In genomic region chr10:131387018-131387529, GRCh38 we compare ENCODE assay signal across 20 cellular contexts.
"Had no signal": no experiment of that assay in that cellular context is flagged by ENCODE, and none has a peak within 500 bp of the region (broad histone marks: within the 10 kb centered on the region; RNA-seq: fewer than 3 reads in every experiment).

No MANE protein-coding gene starts in this region.

- H3K9me3 Mint-ChIP-seq: activated B cell treated with CpG ODN at 0.5 μM for 24 hours; activated CD4-positive, alpha-beta T cell treated with anti-CD3 and anti-CD28 coated beads, Interleukin-2, amount 10 ng/mL, durations not matched to agents 24 days and 14 days; activated naive CD4-positive, alpha-beta T cell treated with anti-CD3 and anti-CD28 coated beads, Interleukin-2, amount 50 U/mL, for 72 hours; activated T-cell treated with anti-CD3 and anti-CD28 coated beads, Interleukin-2, amount 50 U/mL, for 4 hours had no signal

- H2AFZ ChIP-seq: PC-9 had no signal

- H3K4me3 Mint-ChIP-seq: activated B cell treated with CpG ODN at 0.5 μM for 24 hours; activated CD4-positive, alpha-beta T cell treated with anti-CD3 and anti-CD28 coated beads, Interleukin-2, amount 10 ng/mL, durations not matched to agents 24 days and 14 days; activated T-cell treated with anti-CD3 and anti-CD28 coated beads, Interleukin-2, amount 50 U/mL, for 4 hours; T-helper 17 cell had no signal

- H3K27me3 Mint-ChIP-seq: activated B cell treated with CpG ODN at 0.5 μM for 24 hours; activated CD4-positive, alpha-beta T cell treated with anti-CD3 and anti-CD28 coated beads, Interleukin-2, amount 10 ng/mL, durations not matched to agents 24 days and 14 days; T-helper 17 cell had no signal

- H3K27ac Mint-ChIP-seq: activated B cell treated with CpG ODN at 0.5 μM for 24 hours; activated CD4-positive, alpha-beta T cell treated with anti-CD3 and anti-CD28 coated beads, Interleukin-2, amount 10 ng/mL, durations not matched to agents 24 days and 14 days; activated naive CD4-positive, alpha-beta T cell treated with anti-CD3 and anti-CD28 coated beads, Interleukin-2, amount 50 U/mL, for 72 hours; T-helper 17 cell had no signal

- H3K4me2 ChIP-seq: PC-9 had no signal

- H3K27ac ChIP-seq: PC-9 had no signal

- H3K4me3 ChIP-seq: PC-9 had no signal

- H3K36me3 Mint-ChIP-seq: activated naive CD4-positive, alpha-beta T cell treated with anti-CD3 and anti-CD28 coated beads, Interleukin-2, amount 50 U/mL, for 72 hours had no signal

- DNase-seq: activated B cell treated with CpG ODN at 0.5 μM for 24 hours; activated CD4-positive, alpha-beta T cell treated with anti-CD3 and anti-CD28 coated beads for 1 hour; activated CD4-positive, alpha-beta T cell treated with anti-CD3 and anti-CD28 coated beads, Interleukin-2, amount 10 ng/mL, durations not matched to agents 24 days and 14 days; activated CD4-positive, alpha-beta T cell treated with anti-CD3 and anti-CD28 coated beads, Interleukin-2, amount 50 U/mL, for 48 hours; activated CD8-positive, alpha-beta memory T cell treated with anti-CD3 and anti-CD28 coated beads for 24 hours; activated effector memory CD4-positive, alpha-beta T cell treated with anti-CD3 and anti-CD28 coated beads, Interleukin-2, amount 50 U/mL, for 16 hours; activated naive CD4-positive, alpha-beta T cell treated with Interleukin-2 at 50 U/mL for 16 hours; activated T-cell treated with anti-CD3 and anti-CD28 coated beads, Interleukin-2, amount 50 U/mL, for 4 hours; KG1; NCI-H1092; NCI-H1417; NCI-H1930; NCI-H345; NCI-H510A; NCI-H526 treated with DMSO at 0.1 percent for 48 hours; PC-9; SIG-M5; T-helper 17 cell; T-helper 9 cell had no signal

- H3K4me1 Mint-ChIP-seq: activated B cell treated with CpG ODN at 0.5 μM for 24 hours; activated CD4-positive, alpha-beta T cell treated with anti-CD3 and anti-CD28 coated beads, Interleukin-2, amount 10 ng/mL, durations not matched to agents 24 days and 14 days; T-helper 17 cell had no signal
